In genomic region chr12:68453278-68453677, GRCh38 we compare ENCODE assay signal across 2 cellular contexts.
TF ChIP-seq lines count a peak whose summit lies in the region.

No MANE protein-coding gene starts in this region.

TF ChIP-seq in SK-N-SH, 30 proteins besides CTCF, POLR2A, EP300 and RAD21 (continued from another document):
- TF ChIP-seq MEF2A (IDR thresholded peaks at IDR 0.05; ENCODE audit: borderline replicate concordance, low read depth) = no peak

TF ChIP-seq in SK-N-SH treated with all-trans-retinoic acid at 6 μM for 48 hours, 23 proteins besides CTCF, POLR2A, EP300 and RAD21 (continued from another document):
- TF ChIP-seq PATZ1 (CRISPR knock-in tag; IDR thresholded peaks at IDR 0.05; ENCODE audit: borderline replicate concordance) = no peak
- TF ChIP-seq ZFP30 (CRISPR knock-in tag; IDR thresholded peaks at IDR 0.05) = no peak
- TF ChIP-seq ISL1 (CRISPR knock-in tag; IDR thresholded peaks at IDR 0.05) = no peak
- TF ChIP-seq ZC3H10 (CRISPR knock-in tag; IDR thresholded peaks at IDR 0.05) = no peak
- no peak for TF ChIP-seq CSDC2 (CRISPR knock-in tag; IDR thresholded peaks at IDR 0.05)
- TF ChIP-seq POU6F1 (CRISPR knock-in tag; IDR thresholded peaks at IDR 0.05; ENCODE audit: borderline replicate concordance, low read depth) = no peak
- TF ChIP-seq ZNF8 (CRISPR knock-in tag; IDR thresholded peaks at IDR 0.05) = no peak
